In the genomic region with DNA sequence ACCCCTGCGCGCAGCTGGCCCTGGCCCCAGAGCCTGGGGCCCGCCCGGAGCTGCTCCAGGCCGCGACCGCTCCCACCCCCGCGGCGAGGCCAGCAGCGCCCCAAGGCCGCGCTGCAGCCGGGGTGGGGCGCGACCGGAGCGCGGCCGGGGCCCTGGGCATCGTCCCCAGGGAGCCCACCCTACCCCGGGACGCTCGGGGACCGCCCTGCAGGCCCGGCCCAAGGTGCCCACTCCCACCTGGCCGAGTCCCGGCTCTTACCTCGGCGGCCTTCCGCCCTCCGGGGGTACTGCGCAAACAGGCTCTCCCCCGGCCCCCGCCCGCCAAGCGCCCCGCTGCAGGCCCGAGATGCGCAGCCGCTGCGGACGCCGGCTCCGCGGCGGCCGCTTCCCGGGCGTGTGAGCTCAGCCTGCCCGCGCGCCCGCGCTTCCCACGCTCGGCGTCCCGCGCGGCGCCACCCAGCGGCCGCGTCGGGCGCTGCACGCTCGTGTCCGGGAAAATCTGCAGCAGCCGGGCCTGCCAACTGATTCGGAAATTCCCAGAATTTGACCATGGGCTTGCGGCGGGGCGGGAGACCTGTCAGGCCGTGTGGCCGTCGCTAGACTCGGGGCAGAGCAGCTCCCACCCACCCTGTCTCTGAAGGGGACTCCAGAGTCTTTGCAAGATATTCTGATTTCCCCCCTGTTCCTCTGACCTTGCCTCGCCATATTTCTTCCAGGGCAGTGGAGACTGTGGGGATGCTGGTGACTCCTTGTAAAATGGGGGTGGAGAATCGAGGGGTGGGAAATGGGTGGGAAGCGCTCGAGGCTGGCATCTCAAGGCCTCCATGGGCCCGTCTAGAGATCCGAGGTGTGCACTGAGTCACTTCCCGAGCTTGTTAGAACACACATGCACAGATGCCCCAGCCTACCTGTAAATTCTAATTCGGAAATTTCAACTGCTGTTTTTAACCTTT, we compare ENCODE assay signal across 8 cellular contexts. TPM values are rescaled to one million over a fixed set of nuclear protein-coding genes. Genes with fewer than 3 reads are reported as not detected.
DNase-seq lines count a peak whose midpoint lies in the region; ATAC-seq and TF ChIP-seq lines count a peak whose summit lies in the region.

No MANE protein-coding gene starts in this region.

- peak; percentile 77 for DNase-seq in Ammon's horn (ENCODE audit: low spot score)
- peak; percentile 31 for DNase-seq in NCI-H345 treated with DMSO at 0.1 percent for 48 hours (lab: John Stamatoyannopoulos, UW; ENCODE audit: unreplicated experiment)
- peak; percentile 70 to 74 for DNase-seq in activated CD4-positive, alpha-beta T cell treated with anti-CD3 and anti-CD28 coated beads, Interleukin-2, amount 50 U/mL, for 48 hours
- DNase-seq in lower leg skin (ENCODE audit: low spot score in 2 of 2), result peak; percentile 71 to 96
- peak; percentile 53 to 69 for DNase-seq in stimulated activated CD4-positive, alpha-beta T cell treated with anti-CD3 and anti-CD28 coated beads, Interleukin-4, amount 100 ng/mL, for 4 hours

- intact Hi-C loops in lower leg skin (cut with DNase I; ENCODE audit: low total_unique reads), result loop anchor here (5.0 kb wide), 1 partner anchor 37 kb away; no protein-coding TSS in a partner anchor

- peak overlapping the region; percentile 91 for H3K27ac ChIP-seq in duodenal mucosa (ENCODE audit: low read depth, low read length)

- H3K4me1 ChIP-seq in duodenal mucosa (ENCODE audit: control insufficient read depth in 1 of 2, insufficient read depth in 2 of 2, low read length in 2 of 2), result peaks cover 49 to 59% of the 10 kb centered on the region in 2 donors

- peak in 1 of 2 donors; percentile 48 for TF ChIP-seq POLR2A in lower leg skin (IDR thresholded peaks at IDR 0.05)

- ATAC-seq in GM18867 (IDR thresholded peaks at IDR 0.05; ENCODE audit: unreplicated experiment) (peak; percentile 72), HG03097 (IDR thresholded peaks at IDR 0.05; ENCODE audit: low FRiP score, unreplicated experiment) (peak; percentile 65)

- no peak for TF ChIP-seq CTCF in lower leg skin (IDR thresholded peaks at IDR 0.05)

- peak overlapping the region; percentile 72 to 84 for H3K9ac ChIP-seq in duodenal mucosa (ENCODE audit: low read depth in 1 of 2, low read length in 2 of 2)

- peak overlapping the region; percentile 72 to 77 for H3K4me3 ChIP-seq in duodenal mucosa (ENCODE audit: low read depth in 1 of 2, low read length in 2 of 2)
- peak overlapping the region; percentile 92 for H3K4me3 ChIP-seq in lower leg skin (ENCODE audit: low read depth, poor library complexity, severe bottlenecking)

- WGBS in lower leg skin, 2 donors, result 4 to 11% methylated on average over 14 to 35 of the region's 87 CpGs

- H3K36me3 ChIP-seq in duodenal mucosa (ENCODE audit: control insufficient read depth in 1 of 2, insufficient read depth in 2 of 2, low read length in 2 of 2), result peaks cover 0 to 6% of the 10 kb centered on the region in 2 donors

- H3K27me3 ChIP-seq in duodenal mucosa (ENCODE audit: control insufficient read depth in 1 of 2, insufficient read depth in 2 of 2, low read length in 2 of 2), result no peaks in the 10 kb centered on the region

- no peaks in the 10 kb centered on the region for H3K9me3 ChIP-seq in duodenal mucosa (ENCODE audit: control insufficient read depth in 1 of 2, low read length in 2 of 2)

RNA-seq across cellular contexts. Expression of a gene that starts 41.9 kb away (rescaled TPM):
- 10 to 100 TPM in 3 of 4 donors, 1 to 10 TPM in 1; 8.5 to 45.5 (median 26.0) TPM for total RNA-seq in lower leg skin

Comparison
In these comparisons a context has a peak if more than half of its experiments do, and no peak if none do; other contexts are left out.
1. Peak in every context shown above with its lines: DNase-seq, ATAC-seq, H3K4me3 ChIP-seq and H3K27ac ChIP-seq.
2. DNase-seq: peak in every context shown above with its lines; median percentile 84 in lower leg skin; 77 in Ammon's horn; 72 in activated CD4-positive, alpha-beta T cell treated with anti-CD3 and anti-CD28 coated beads, Interleukin-2, amount 50 U/mL, for 48 hours; 61 in stimulated activated CD4-positive, alpha-beta T cell treated with anti-CD3 and anti-CD28 coated beads, Interleukin-4, amount 100 ng/mL, for 4 hours; 31 in NCI-H345 treated with DMSO at 0.1 percent for 48 hours.